ENCODE assay signal across 16 cellular contexts in the genomic region with DNA sequence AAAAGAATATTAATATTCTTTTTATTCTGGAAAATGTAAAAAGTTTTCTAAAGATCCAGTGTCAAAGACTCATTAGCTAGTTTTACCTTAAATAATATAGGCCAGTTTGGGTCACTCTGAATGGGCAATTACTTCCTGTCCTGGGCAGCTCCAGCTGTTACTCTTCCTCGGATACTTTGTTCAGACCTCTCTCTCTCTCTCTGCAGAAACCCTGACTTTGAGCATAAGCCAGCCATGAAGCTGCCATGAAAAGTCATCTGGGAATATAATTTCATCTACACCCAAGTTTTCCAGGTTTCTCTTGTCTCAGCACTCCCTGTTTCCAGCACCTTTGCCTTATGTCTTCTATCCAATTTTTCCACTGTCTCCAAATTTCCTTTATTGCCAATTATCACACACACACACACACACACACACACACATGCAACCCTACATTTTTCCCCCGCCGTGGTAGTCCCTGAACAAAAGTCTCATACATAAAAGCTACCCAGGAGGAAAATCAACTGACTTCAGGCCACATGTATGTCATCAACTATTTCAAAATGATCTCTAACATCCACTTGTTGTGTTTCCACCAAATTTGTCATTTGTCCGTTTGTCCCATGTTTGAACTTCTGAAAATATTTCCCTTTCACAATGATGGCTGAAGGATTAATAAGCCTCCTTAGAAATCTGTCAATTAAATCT.
"Had no signal": no experiment of that assay in that cellular context is flagged by ENCODE, and none has a peak within 500 bp of the region (broad histone marks: within the 10 kb centered on the region; RNA-seq: fewer than 3 reads in every experiment).

No MANE protein-coding gene starts in this region.

- DNase-seq: activated CD4-positive, alpha-beta T cell treated with anti-CD3 and anti-CD28 coated beads, Interleukin-2, amount 50 U/mL, for 48 hours; activated CD4-positive, CD25-positive, alpha-beta regulatory T cell treated with anti-CD3 and anti-CD28 coated beads, Interleukin-2, amount 50 U/mL, for 72 hours; activated naive CD4-positive, alpha-beta T cell treated with anti-CD3 and anti-CD28 coated beads for 36 hours; activated naive CD8-positive, alpha-beta T cell treated with anti-CD3 and anti-CD28 coated beads, Interleukin-2, amount 50 U/mL, for 24 hours; effector memory CD4-positive, alpha-beta T cell; foreskin keratinocyte; stimulated activated CD4-positive, alpha-beta T cell treated with anti-CD3 and anti-CD28 coated beads, Interleukin-2, amount 100 ng/mL, for 48 hours; stimulated activated naive CD4-positive, alpha-beta T cell; T-helper 1 cell; T1000; tibial artery had no signal

- H3K27ac Mint-ChIP-seq: activated naive CD4-positive, alpha-beta T cell treated with anti-CD3 and anti-CD28 coated beads for 36 hours; activated naive CD8-positive, alpha-beta T cell treated with anti-CD3 and anti-CD28 coated beads, Interleukin-2, amount 50 U/mL, for 24 hours; activated T-helper 2 cell treated with anti-CD3 and anti-CD28 coated beads, Interferon-gamma antibody, Interleukin-2, Interleukin-4, amounts not matched to agents 10 μg/mL and 5 μg/mL and 100 μg/mL, durations not matched to agents 14 hours and 24 hours and 36 hours; dendritic cell treated with granulocyte-macrophage colony-stimulating factor and Interleukin-4, amounts not matched to agents 40 ng/mL and 50 ng/mL, for 4 days had no signal

- H3K4me1 Mint-ChIP-seq: activated naive CD8-positive, alpha-beta T cell treated with anti-CD3 and anti-CD28 coated beads, Interleukin-2, amount 50 U/mL, for 24 hours had no signal

- H3K9me3 ChIP-seq: breast epithelium, tibial artery had no signal

- H3K27me3 Mint-ChIP-seq: activated naive CD8-positive, alpha-beta T cell treated with anti-CD3 and anti-CD28 coated beads, Interleukin-2, amount 50 U/mL, for 24 hours; dendritic cell treated with granulocyte-macrophage colony-stimulating factor and Interleukin-4, amounts not matched to agents 40 ng/mL and 50 ng/mL, for 4 days had no signal

- H3K36me3 ChIP-seq: ascending aorta, breast epithelium, tibial artery had no signal

- H3K4me1 ChIP-seq: ascending aorta, breast epithelium, foreskin keratinocyte, tibial artery had no signal

- H3K4me3 Mint-ChIP-seq: activated naive CD4-positive, alpha-beta T cell treated with anti-CD3 and anti-CD28 coated beads for 36 hours; activated naive CD8-positive, alpha-beta T cell treated with anti-CD3 and anti-CD28 coated beads, Interleukin-2, amount 50 U/mL, for 24 hours; dendritic cell treated with granulocyte-macrophage colony-stimulating factor and Interleukin-4, amounts not matched to agents 40 ng/mL and 50 ng/mL, for 4 days; nephron had no signal

- ATAC-seq: activated naive CD8-positive, alpha-beta T cell treated with anti-CD3 and anti-CD28 coated beads, Interleukin-2, amount 50 U/mL, for 24 hours; foreskin keratinocyte had no signal

- H3K4me3 ChIP-seq: ascending aorta, breast epithelium, tibial artery had no signal

- H3K9me3 Mint-ChIP-seq: dendritic cell treated with granulocyte-macrophage colony-stimulating factor and Interleukin-4, amounts not matched to agents 40 ng/mL and 50 ng/mL, for 4 days had no signal

- H3K27me3 ChIP-seq: ascending aorta, breast epithelium, foreskin keratinocyte, tibial artery had no signal
